23 cellular contexts compared by ENCODE assay signal in genomic region chr2:211835695-211836094, GRCh38.
"Had no signal": no experiment of that assay in that cellular context is flagged by ENCODE, and none has a peak within 500 bp of the region (broad histone marks: within the 10 kb centered on the region; RNA-seq: fewer than 3 reads in every experiment).

No MANE protein-coding gene starts in this region.

- H3K27ac Mint-ChIP-seq: effector memory CD8-positive, alpha-beta T cell; immature natural killer cell; naive B cell; natural killer cell treated with Interleukin-12 subunit alpha and Interleukin-12 subunit beta and Interleukin-15 and Interleukin-18, amount 100 ng/mL, for 72 hours; type B pancreatic cell had no signal

- ATAC-seq: effector memory CD8-positive, alpha-beta T cell; left colon; left ventricle myocardium superior; natural killer cell treated with Interleukin-12 subunit alpha and Interleukin-12 subunit beta and Interleukin-15 and Interleukin-18, amount 100 ng/mL, for 72 hours; pancreas; right lobe of liver had no signal

- H3K27me3 ChIP-seq: neutrophil, pancreas, right lobe of liver, stomach, thyroid gland had no signal

- H3K4me3 Mint-ChIP-seq: effector memory CD8-positive, alpha-beta T cell; immature natural killer cell; naive B cell; natural killer cell treated with Interleukin-12 subunit alpha and Interleukin-12 subunit beta and Interleukin-15 and Interleukin-18, amount 100 ng/mL, for 72 hours; neural crest cell; type B pancreatic cell had no signal

- H3K27me3 Mint-ChIP-seq: effector memory CD8-positive, alpha-beta T cell; naive B cell; natural killer cell treated with Interleukin-12 subunit alpha and Interleukin-12 subunit beta and Interleukin-15 and Interleukin-18, amount 100 ng/mL, for 72 hours; type B pancreatic cell had no signal

- H3K9me3 ChIP-seq: lower lobe of right lung, neutrophil, pancreas, right lobe of liver, stomach, thyroid gland had no signal

- DNase-seq: cortex of kidney; effector memory CD8-positive, alpha-beta T cell; hypothalamus; immature natural killer cell; islet precursor cell; kidney glomerular epithelial cell; left colon; left ventricle myocardium superior; lower lobe of right lung; naive B cell; pancreas; retina; right lobe of liver; small intestine; stimulated activated CD4-positive, alpha-beta T cell treated with anti-CD3 and anti-CD28 coated beads, Interleukin-15, amount 100 ng/mL, for 24 hours; stimulated activated CD4-positive, alpha-beta T cell treated with anti-CD3 and anti-CD28 coated beads, Interleukin-2, amount 100 ng/mL, for 48 hours; stimulated activated naive CD4-positive, alpha-beta T cell treated with Interleukin-2 at 50 U/mL for 16 hours; stomach; thyroid gland had no signal

- H3K36me3 Mint-ChIP-seq: immature natural killer cell; naive B cell; natural killer cell treated with Interleukin-12 subunit alpha and Interleukin-12 subunit beta and Interleukin-15 and Interleukin-18, amount 100 ng/mL, for 72 hours; type B pancreatic cell had no signal

- H3K9me3 Mint-ChIP-seq: type B pancreatic cell had no signal

- H3K4me1 ChIP-seq: lower lobe of right lung, pancreas, right lobe of liver had no signal

- H3K36me3 ChIP-seq: lower lobe of right lung, neutrophil, pancreas, right lobe of liver, stomach, thyroid gland had no signal

- H3K27ac ChIP-seq: lower lobe of right lung, neutrophil, pancreas, right lobe of liver, stomach, thyroid gland had no signal

- H3K4me1 Mint-ChIP-seq: immature natural killer cell, naive B cell, neural crest cell had no signal

- H3K4me3 ChIP-seq: lower lobe of right lung, pancreas, right lobe of liver, stomach, thyroid gland had no signal
